18 cellular contexts compared by ENCODE assay signal in genomic region chr2:170996316-170996715, GRCh38.
"Had no signal": no experiment of that assay in that cellular context is flagged by ENCODE, and none has a peak within 500 bp of the region (broad histone marks: within the 10 kb centered on the region; RNA-seq: fewer than 3 reads in every experiment).

No MANE protein-coding gene starts in this region.

- H3K4me3 Mint-ChIP-seq: activated CD4-positive, alpha-beta T cell treated with anti-CD3 and anti-CD28 coated beads, Interleukin-2, amount 10 ng/mL, durations not matched to agents 7 days and 5 days; activated T-cell treated with anti-CD3 and anti-CD28 coated beads, Interleukin-2, amount 50 U/mL, for 72 hours; natural killer cell had no signal

- H3K27me3 ChIP-seq: tibial nerve, uterus had no signal

- H3K4me1 Mint-ChIP-seq: natural killer cell had no signal

- H3K27ac Mint-ChIP-seq: activated CD4-positive, alpha-beta T cell treated with anti-CD3 and anti-CD28 coated beads, Interleukin-2, amount 10 ng/mL, durations not matched to agents 7 days and 5 days; activated naive CD4-positive, alpha-beta T cell treated with anti-CD3 and anti-CD28 coated beads, Interleukin-2, amount 50 U/mL, for 72 hours; activated T-cell treated with anti-CD3 and anti-CD28 coated beads, Interleukin-2, amount 50 U/mL, for 72 hours; natural killer cell had no signal

- H3K9me3 ChIP-seq: tibial nerve, uterus had no signal

- DNase-seq: activated CD4-positive, alpha-beta T cell treated with anti-CD3 and anti-CD28 coated beads, Interleukin-2, amount 10 ng/mL, durations not matched to agents 7 days and 5 days; activated CD8-positive, alpha-beta memory T cell treated with anti-CD3 and anti-CD28 coated beads, Interleukin-2, amount 50 U/mL, for 4 hours; activated gamma-delta T cell; activated T-cell treated with anti-CD3 and anti-CD28 coated beads, Interleukin-2, amount 50 U/mL, for 72 hours; amygdala; mesendoderm; natural killer cell; retina; stimulated activated CD4-positive, alpha-beta T cell treated with anti-CD3 and anti-CD28 coated beads, Interleukin-12 subunit alpha, Interleukin-12 subunit beta, amount 100 ng/mL, for 4 hours; stimulated activated CD4-positive, alpha-beta T cell treated with anti-CD3 and anti-CD28 coated beads, Interleukin-1b, Interleukin-23, amount 100 ng/mL, for 48 hours; stimulated activated CD8-positive, alpha-beta memory T cell treated with anti-CD3 and anti-CD28 coated beads, Interleukin-4, amount 100 ng/mL, for 48 hours; stimulated activated naive CD4-positive, alpha-beta T cell treated with Interleukin-2 at 50 U/mL for 16 hours; T1000; uterus had no signal

- ATAC-seq: activated CD4-positive, CD25-positive, alpha-beta regulatory T cell treated with anti-CD3 and anti-CD28 coated beads, Interleukin-2, amount 50 U/mL, for 24 hours; activated naive CD4-positive, alpha-beta T cell treated with anti-CD3 and anti-CD28 coated beads, Interleukin-2, amount 50 U/mL, for 72 hours; activated T-cell treated with anti-CD3 and anti-CD28 coated beads, Interleukin-2, amount 50 U/mL, for 72 hours; natural killer cell had no signal

- H3K9me3 Mint-ChIP-seq: activated CD4-positive, alpha-beta T cell treated with anti-CD3 and anti-CD28 coated beads, Interleukin-2, amount 10 ng/mL, durations not matched to agents 7 days and 5 days; activated naive CD4-positive, alpha-beta T cell treated with anti-CD3 and anti-CD28 coated beads, Interleukin-2, amount 50 U/mL, for 72 hours; activated T-cell treated with anti-CD3 and anti-CD28 coated beads, Interleukin-2, amount 50 U/mL, for 72 hours; natural killer cell had no signal

- FAIRE-seq: colon had no signal

- H3K4me1 ChIP-seq: tibial nerve, uterus had no signal

- H3K27ac ChIP-seq: tibial nerve, uterus had no signal

- H3K4me3 ChIP-seq: tibial nerve, uterus had no signal

- H3K36me3 Mint-ChIP-seq: natural killer cell had no signal

- H3K27me3 Mint-ChIP-seq: activated CD4-positive, alpha-beta T cell treated with anti-CD3 and anti-CD28 coated beads, Interleukin-2, amount 10 ng/mL, durations not matched to agents 7 days and 5 days had no signal
